20 cellular contexts compared by ENCODE assay signal in genomic region chr3:64552160-64552559, GRCh38.
"Had no signal": no experiment of that assay in that cellular context is flagged by ENCODE, and none has a peak within 500 bp of the region (broad histone marks: within the 10 kb centered on the region; RNA-seq: fewer than 3 reads in every experiment).

No MANE protein-coding gene starts in this region.

- H3K27ac Mint-ChIP-seq: activated naive CD8-positive, alpha-beta T cell; immature natural killer cell; stimulated activated memory B cell treated with anti-CD40 and anti-IgM and Interleukin-4, amounts not matched to agents 10 μg/mL and 1 μg/mL and 100 μg/mL, for 72 hours; WTC11 had no signal

- H3K4me1 Mint-ChIP-seq: immature natural killer cell; stimulated activated memory B cell treated with anti-CD40 and anti-IgM and Interleukin-4, amounts not matched to agents 10 μg/mL and 1 μg/mL and 100 μg/mL, for 72 hours had no signal

- H3K27me3 ChIP-seq: body of pancreas, ovary, thyroid gland, vagina had no signal

- H3K9me3 Mint-ChIP-seq: WTC11 had no signal

- H3K36me3 Mint-ChIP-seq: activated naive CD8-positive, alpha-beta T cell; stimulated activated memory B cell treated with anti-CD40 and anti-IgM and Interleukin-4, amounts not matched to agents 10 μg/mL and 1 μg/mL and 100 μg/mL, for 72 hours; WTC11 had no signal

- H3K9me3 ChIP-seq: body of pancreas, ovary, thyroid gland, vagina had no signal

- H3K36me3 ChIP-seq: ovary, thyroid gland, vagina had no signal

- H3K4me1 ChIP-seq: body of pancreas, thyroid gland had no signal

- H3K27ac ChIP-seq: body of pancreas, coronary artery, ovary, thyroid gland, vagina had no signal

- ATAC-seq: body of pancreas; stimulated activated memory B cell treated with anti-CD40 and anti-IgM and Interleukin-4, amounts not matched to agents 10 μg/mL and 1 μg/mL and 100 μg/mL, for 72 hours; WTC11 had no signal

- DNase-seq: activated CD4-positive, alpha-beta T cell treated with anti-CD3 and anti-CD28 coated beads for 4 hours; activated CD8-positive, alpha-beta memory T cell treated with anti-CD3 and anti-CD28 coated beads, Interleukin-2, amount 50 U/mL, for 48 hours; activated gamma-delta T cell treated with Interleukin-2 at 50 U/mL for 16 hours; amniotic stem cell; body of pancreas; caudate nucleus; effector CD4-positive, alpha-beta T cell; foreskin melanocyte; head of caudate nucleus; immature natural killer cell; midbrain; ovary; stimulated activated CD4-positive, alpha-beta T cell treated with anti-CD3 and anti-CD28 coated beads, Interleukin-2, amount 100 ng/mL, for 48 hours; T-helper 2 cell; thyroid gland had no signal

- H3K4me3 ChIP-seq: body of pancreas, coronary artery, ovary, thyroid gland, vagina had no signal

- H3K4me3 Mint-ChIP-seq: activated naive CD8-positive, alpha-beta T cell; immature natural killer cell; stimulated activated memory B cell treated with anti-CD40 and anti-IgM and Interleukin-4, amounts not matched to agents 10 μg/mL and 1 μg/mL and 100 μg/mL, for 72 hours; WTC11 had no signal
